ENCODE assay signal across 8 cellular contexts in the genomic region with DNA sequence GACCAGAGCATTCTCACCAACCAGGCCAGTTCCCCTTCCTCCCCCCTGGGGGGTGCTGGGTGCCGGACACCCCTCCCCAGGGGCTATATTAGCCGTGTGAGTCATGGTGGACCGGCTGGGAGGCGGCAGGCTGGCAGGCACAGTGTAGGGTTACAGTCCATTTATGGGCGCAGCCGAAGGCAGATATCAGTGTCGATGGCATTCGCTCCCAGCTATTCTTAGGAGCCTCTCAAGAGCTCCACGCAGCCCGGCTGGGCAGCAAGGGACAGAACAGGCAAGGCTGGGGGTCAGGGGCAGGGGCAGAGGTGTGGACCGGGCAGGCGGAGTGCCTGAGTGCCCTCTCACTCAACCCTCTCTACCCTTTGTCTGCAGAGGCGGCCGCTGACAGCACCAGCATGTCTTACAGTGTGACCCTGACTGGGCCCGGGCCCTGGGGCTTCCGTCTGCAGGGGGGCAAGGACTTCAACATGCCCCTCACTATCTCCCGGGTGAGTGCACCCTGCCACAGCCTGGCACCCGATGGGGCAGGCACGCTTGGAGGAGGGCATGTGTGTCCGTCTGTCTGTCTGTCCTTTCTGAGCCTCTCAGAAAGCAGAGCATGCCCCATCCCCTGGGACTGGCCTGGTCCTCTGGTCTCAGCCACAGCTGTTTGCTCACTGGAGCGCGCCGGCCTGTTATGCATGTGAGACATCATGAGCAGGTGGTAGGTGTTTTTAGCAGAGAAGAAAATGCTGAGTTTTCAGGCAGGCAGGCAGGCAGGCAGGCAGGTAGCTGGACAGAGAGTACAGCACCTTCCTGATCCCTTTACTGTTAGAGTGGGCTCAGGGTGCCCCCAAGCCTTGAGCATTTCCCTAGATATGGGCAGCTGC. TPM values are rescaled to one million over a fixed set of nuclear protein-coding genes. Genes with fewer than 3 reads are reported as not detected.
DNase-seq lines count a peak whose midpoint lies in the region; ATAC-seq, FAIRE-seq and TF ChIP-seq lines count a peak whose summit lies in the region.
"Had no signal": no experiment of that assay in that cellular context is flagged by ENCODE, and none has a peak within 500 bp of the region (broad histone marks: within the 10 kb centered on the region; RNA-seq: fewer than 3 reads in every experiment).

Gene LDB3, plus strand, starts transcription at position 215 of the 869 bp plus-strand sequence. Its CDS starts 181 bp downstream, at position 396.

- DNase-seq in M059J (ENCODE audit: low read depth) (peak; percentile 82), caudate nucleus (lab: John Stamatoyannopoulos, UW) (peak in 5 of 61 donors; percentile 17 to 51 (median 24)), prostate gland (ENCODE audit: low spot score) (no peak), kidney (no peak)

- no peak within 1 kb of the TSS for H3K9ac ChIP-seq in kidney (ENCODE audit: low read length in 2 of 2)

- H3K9me3 Mint-ChIP-seq in activated T-helper 17 cell treated with anti-CD3 and anti-CD28 coated beads, Interleukin-2, amount 50 U/mL, for 72 hours = no peaks in the 10 kb centered on the region

- H3K27me3 Mint-ChIP-seq in activated T-helper 17 cell treated with anti-CD3 and anti-CD28 coated beads, Interleukin-2, amount 50 U/mL, for 72 hours = no peaks in the 10 kb centered on the region

- no peaks in the 10 kb centered on the region for H3K36me3 Mint-ChIP-seq in activated T-helper 17 cell treated with anti-CD3 and anti-CD28 coated beads, Interleukin-2, amount 50 U/mL, for 72 hours (ENCODE audit: low read depth)

- H3K27me3 ChIP-seq in prostate gland (replicated peaks; ENCODE audit: insufficient read depth) = no peaks in the 10 kb centered on the region

- H3K36me3 ChIP-seq in prostate gland = no peaks in the 10 kb centered on the region
- no peaks in the 10 kb centered on the region for H3K36me3 ChIP-seq in kidney (ENCODE audit: control insufficient read depth in 1 of 2, insufficient read depth in 2 of 2, low read length in 2 of 2)

- no peak within 1 kb of the TSS for H3K27ac Mint-ChIP-seq in activated T-helper 17 cell treated with anti-CD3 and anti-CD28 coated beads, Interleukin-2, amount 50 U/mL, for 72 hours

- 59% methylated on average over 23 of the region's 23 CpGs for WGBS in prostate gland

- peak; percentile 76 for ATAC-seq in GM19463 (IDR thresholded peaks at IDR 0.05; ENCODE audit: unreplicated experiment)
- no peak for ATAC-seq in HG02588 (IDR thresholded peaks at IDR 0.05; ENCODE audit: unreplicated experiment)
- no peak for ATAC-seq in activated T-helper 17 cell treated with anti-CD3 and anti-CD28 coated beads, Interleukin-2, amount 50 U/mL, for 72 hours (replicated peaks)

- TF ChIP-seq CTCF in prostate gland (IDR thresholded peaks at IDR 0.05) (no peak), kidney (IDR thresholded peaks at IDR 0.05; ENCODE audit: borderline replicate concordance, extremely low read depth, insufficient read depth) (no peak)

- H3K4me3 ChIP-seq in prostate gland (peak within 1 kb of the TSS; percentile 9), kidney (ENCODE audit: low read length in 2 of 2) (no peak within 1 kb of the TSS)

- H3K4me1 ChIP-seq in prostate gland (replicated peaks) = peaks cover 5% of the 10 kb centered on the region
- peaks cover 4 to 8% of the 10 kb centered on the region in 2 donors for H3K4me1 ChIP-seq in kidney (ENCODE audit: control insufficient read depth in 1 of 2, insufficient read depth in 1 of 2, low read depth in 1 of 2, low read length in 2 of 2)

- H3K27ac ChIP-seq in caudate nucleus (ENCODE audit: low read depth, low read length) (peak within 1 kb of the TSS; percentile 98), prostate gland (peak within 1 kb of the TSS; percentile 65 to 74), kidney (ENCODE audit: low read depth in 2 of 2, low read length in 2 of 2) (peak within 1 kb of the TSS in 1 of 2 donors; percentile 11)
- H3K27ac ChIP-seq: epithelial cell of prostate had no signal

- no peak within 1 kb of the TSS for H3K4me3 Mint-ChIP-seq in activated T-helper 17 cell treated with anti-CD3 and anti-CD28 coated beads, Interleukin-2, amount 50 U/mL, for 72 hours

- no peaks in the 10 kb centered on the region for H3K4me1 Mint-ChIP-seq in activated T-helper 17 cell treated with anti-CD3 and anti-CD28 coated beads, Interleukin-2, amount 50 U/mL, for 72 hours

- peak; percentile 18 for TF ChIP-seq POLR2A in prostate gland (IDR thresholded peaks at IDR 0.05)

- intact Hi-C loops in prostate gland (cut with DNase I) (no loop called here), kidney (cut with DNase I) (no loop called here)

- H3K9me3 ChIP-seq in prostate gland (no peaks in the 10 kb centered on the region), kidney (ENCODE audit: control insufficient read depth in 1 of 2, low read length in 2 of 2) (no peaks in the 10 kb centered on the region)

- FAIRE-seq in kidney (lab: Jason Lieb, UNC) = no peak

RNA-seq across cellular contexts. Expression of gene LDB3, which starts in this region (rescaled TPM):
- 0.05 TPM in 2 replicates for total RNA-seq in M059J (2014; rRNA removed; shearing (Covaris generic))
- 10 to 100 TPM; 10.8 to 13.0 TPM for total RNA-seq in prostate gland
- under 1 TPM in 1 of 2 donors, not detected in 1; 0.11 TPM for total RNA-seq in activated T-helper 17 cell treated with anti-CD3 and anti-CD28 coated beads, Interleukin-2, amount 50 U/mL, for 72 hours
- total RNA-seq in kidney = 7.7 TPM
- polyA plus RNA-seq in kidney (ENCODE audit: insufficient read depth, low read depth, low replicate concordance) = 3.3 TPM

Comparison
In these comparisons a context has a peak if more than half of its experiments do, and no peak if none do; other contexts are left out.
1. Peak in DNase-seq in M059J; RNA of the gene not detected or under 1 TPM.
2. H3K4me3 ChIP-seq: peak in prostate gland (2 of 2); none in kidney (0 of 2).